ENCODE assay signal across 19 cellular contexts in the genomic region with DNA sequence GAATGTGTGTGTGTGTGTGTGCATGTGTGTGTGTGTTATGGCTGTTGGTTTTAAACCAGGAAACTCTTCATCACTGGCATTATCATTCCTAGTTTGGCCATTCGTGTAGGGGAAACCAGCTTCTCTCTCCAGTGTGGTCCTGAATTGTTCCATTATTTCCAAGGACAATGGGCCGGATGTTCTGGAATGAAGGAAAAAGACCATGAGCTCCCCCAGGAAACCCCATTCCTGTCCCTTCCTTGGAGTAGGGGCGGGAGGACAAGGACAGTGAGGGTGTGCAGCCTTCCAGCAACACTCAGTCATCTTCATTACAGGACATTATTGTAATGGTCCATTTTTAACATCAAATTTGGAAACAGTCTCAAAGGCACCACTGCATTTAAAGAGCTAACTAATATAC.
DNase-seq lines count a peak whose midpoint lies in the region; ATAC-seq and TF ChIP-seq lines count a peak whose summit lies in the region.
"Had no signal": no experiment of that assay in that cellular context is flagged by ENCODE, and none has a peak within 500 bp of the region (broad histone marks: within the 10 kb centered on the region; RNA-seq: fewer than 3 reads in every experiment).

No MANE protein-coding gene starts in this region.

- WGBS in lower leg skin, 2 donors: 70 to 82% methylated on average over 3 of the region's 3 CpGs

- H2AFZ ChIP-seq in Karpas-422 (ENCODE audit: low read length): no peak overlapping the region
- no peak overlapping the region for H2AFZ ChIP-seq in osteoblast (ENCODE audit: low read length)

- no peak overlapping the region for H3K9ac ChIP-seq in Karpas-422 (ENCODE audit: low read length)

- H3K27me3 Mint-ChIP-seq in T-helper 17 cell: no peaks in the 10 kb centered on the region

- peaks cover 6% of the 10 kb centered on the region; the same call in 1 of the 2 replicates for H3K79me2 ChIP-seq in Karpas-422 (ENCODE audit: low read length)
- no peaks in the 10 kb centered on the region for H3K79me2 ChIP-seq in osteoblast (ENCODE audit: insufficient read depth, low read length)

- TF ChIP-seq POLR2A in lower leg skin (IDR thresholded peaks at IDR 0.05): no peak

- H3K4me3 ChIP-seq in Karpas-422 (ENCODE audit: low read length) (no peak overlapping the region), coronary artery (no peak overlapping the region), lower leg skin (ENCODE audit: low read depth, poor library complexity, severe bottlenecking) (no peak overlapping the region), osteoblast (ENCODE audit: insufficient read depth, low read length) (no peak overlapping the region), brain microvascular endothelial cell (ENCODE audit: low read depth, low read length) (no peak overlapping the region)

- H3K27ac ChIP-seq in Karpas-422 (ENCODE audit: low read length) (peak overlapping the region; percentile 24; the same call in 1 of the 2 replicates), coronary artery (no peak overlapping the region), osteoblast (ENCODE audit: low read depth, low read length) (no peak overlapping the region), brain microvascular endothelial cell (no peak overlapping the region)
- H3K27ac ChIP-seq: C4-2B had no signal

- no peak overlapping the region for H3K4me2 ChIP-seq in Karpas-422 (ENCODE audit: low read depth, low read length, poor library complexity, severe bottlenecking)
- no peak overlapping the region for H3K4me2 ChIP-seq in osteoblast (ENCODE audit: insufficient read depth, low read length)

- TF ChIP-seq CTCF in coronary artery (IDR thresholded peaks at IDR 0.05): no peak
- TF ChIP-seq CTCF in lower leg skin (IDR thresholded peaks at IDR 0.05): no peak
- TF ChIP-seq CTCF in osteoblast (IDR thresholded peaks at IDR 0.05; ENCODE audit: extremely low read depth, low read depth, low read length): no peak
- TF ChIP-seq CTCF in brain microvascular endothelial cell (IDR thresholded peaks at IDR 0.05; ENCODE audit: low read depth, low read length, missing control alignments): no peak

- H3K4me1 Mint-ChIP-seq in T-helper 17 cell: peaks cover 15% of the 10 kb centered on the region

- intact Hi-C loops in lower leg skin (cut with DNase I; ENCODE audit: low total_unique reads): loop anchor here (5.0 kb wide), 1 partner anchor 384 kb away; no protein-coding TSS in a partner anchor

- peaks cover 4% of the 10 kb centered on the region; the same call in 1 of the 2 replicates for H4K20me1 ChIP-seq in Karpas-422 (ENCODE audit: insufficient read depth, low read depth, low read length)
- no peaks in the 10 kb centered on the region for H4K20me1 ChIP-seq in osteoblast (ENCODE audit: insufficient read depth, low read length)

- H3K9me2 ChIP-seq in Karpas-422 (replicated peaks; ENCODE audit: insufficient read depth, low read length): no peaks in the 10 kb centered on the region

- H3K27ac Mint-ChIP-seq in T-helper 17 cell: no peak overlapping the region
- H3K27ac Mint-ChIP-seq: HFFc6 had no signal

- H3K4me1 ChIP-seq in Karpas-422 (ENCODE audit: low read length): peaks cover 27% of the 10 kb centered on the region
- H3K4me1 ChIP-seq in osteoblast (ENCODE audit: insufficient read depth, low read length): peaks cover 9% of the 10 kb centered on the region

- no peaks in the 10 kb centered on the region for H3K9me3 ChIP-seq in Karpas-422 (ENCODE audit: low read length)
- H3K9me3 ChIP-seq in osteoblast (ENCODE audit: low read depth, low read length): no peaks in the 10 kb centered on the region
- H3K9me3 ChIP-seq in T-helper 17 cell (ENCODE audit: control insufficient read depth, low read length, poor library complexity, severe bottlenecking): no peaks in the 10 kb centered on the region

- no peaks in the 10 kb centered on the region for H3K36me3 Mint-ChIP-seq in T-helper 17 cell (ENCODE audit: low read depth)

- in situ Hi-C loops in brain microvascular endothelial cell (cut with HindIII; ENCODE audit: low pct_ligation_motif_present, low sequenced_read_pairs): no loop called here

- no peak overlapping the region for H3K4me3 Mint-ChIP-seq in T-helper 17 cell
- H3K4me3 Mint-ChIP-seq: HFFc6 had no signal

- no peak for DNase-seq in Karpas-422
- peak; percentile 8 for DNase-seq in coronary artery (ENCODE audit: low spot score)
- peak; percentile 8 to 36 for DNase-seq in lower leg skin (ENCODE audit: low spot score in 2 of 2)
- peak; percentile 61 for DNase-seq in osteoblast (ENCODE audit: insufficient read length, low spot score, missing footprints)
- no peak for DNase-seq in brain microvascular endothelial cell
- no peak for DNase-seq in T-helper 17 cell
- DNase-seq in NCI-H146 (lab: John Stamatoyannopoulos, UW): no peak
- no peak for DNase-seq in HuH-7.5 (ENCODE audit: low spot score)
- DNase-seq: HFFc6, KBM-7, NCI-H1105 treated with DMSO at 0.1 percent for 48 hours, NCI-H187, NCI-H2107, NCI-H2227 treated with DMSO at 0.1 percent for 48 hours, NCI-H510A treated with DMSO at 0.1 percent for 48 hours, NCI-H82, OCI-M1, SIG-M5 had no signal

- no peak for ATAC-seq in T-helper 17 cell

- H3K36me3 ChIP-seq in Karpas-422 (ENCODE audit: insufficient read depth, low read length) (peaks cover 68% of the 10 kb centered on the region), osteoblast (ENCODE audit: insufficient read depth, low read length) (peaks cover 39% of the 10 kb centered on the region), brain microvascular endothelial cell (replicated peaks) (no peaks in the 10 kb centered on the region)

- H3K27me3 ChIP-seq in Karpas-422 (ENCODE audit: low read length) (no peaks in the 10 kb centered on the region), osteoblast (ENCODE audit: insufficient read depth, low read length) (no peaks in the 10 kb centered on the region), brain microvascular endothelial cell (replicated peaks) (no peaks in the 10 kb centered on the region)

Comparison
In these comparisons a context has a peak if more than half of its experiments do, and no peak if none do; other contexts are left out.
1. DNase-seq: peak in coronary artery (single experiment), lower leg skin (2 of 2) and osteoblast (single experiment); none in Karpas-422 (single experiment), brain microvascular endothelial cell (single experiment), T-helper 17 cell (0 of 3), NCI-H146 (single experiment) and HuH-7.5 (single experiment).